ENCODE assay signal across 10 cellular contexts in genomic region chr2:57809230-57809629, GRCh38.
DNase-seq lines count a peak whose midpoint lies in the region; ATAC-seq, FAIRE-seq and TF ChIP-seq lines count a peak whose summit lies in the region.
"Had no signal": no experiment of that assay in that cellular context is flagged by ENCODE, and none has a peak within 500 bp of the region (broad histone marks: within the 10 kb centered on the region; RNA-seq: fewer than 3 reads in every experiment).

No MANE protein-coding gene starts in this region.

- H3K27me3 ChIP-seq in GM12878 (replicated peaks in 1 of 2; ENCODE audit: control insufficient read depth in 2 of 2, insufficient read depth in 2 of 2, low read length in 1 of 2) = no peaks in the 10 kb centered on the region
- H3K27me3 ChIP-seq in MG63 = no peaks in the 10 kb centered on the region

- H3K36me3 ChIP-seq in GM12878 (ENCODE audit: control insufficient read depth in 2 of 2, insufficient read depth in 2 of 2, low read length in 1 of 2) (no peaks in the 10 kb centered on the region), MG63 (no peaks in the 10 kb centered on the region)

- no peaks in the 10 kb centered on the region for H4K20me1 ChIP-seq in GM12878 (ENCODE audit: control insufficient read depth, insufficient read depth)

- no peak overlapping the region for H3K9ac ChIP-seq in GM12878 (ENCODE audit: control insufficient read depth, insufficient read depth, low read length)

- TF ChIP-seq CTCF in GM12878 (IDR thresholded peaks at IDR 0.05 in 2 of 3, conservative IDR thresholded peaks at IDR 0.05 in 1 of 3; ENCODE audit: control insufficient read depth in 2 of 3, extremely low read depth in 1 of 3, insufficient read depth in 1 of 3, low read depth in 3 of 3, low read length in 3 of 3) = no peak

- TF ChIP-seq POLR2A in GM12878 (IDR thresholded peaks at IDR 0.05; ENCODE audit: low read depth, low read length) = no peak

- DNase-seq in GM12878 (ENCODE audit: low read depth, low spot score) = peak; percentile 37
- no peak for DNase-seq in T-helper 9 cell
- no peak for DNase-seq in stimulated activated CD4-positive, alpha-beta T cell treated with anti-CD3 and anti-CD28 coated beads, Interleukin-4, amount 100 ng/mL, for 24 hours
- no peak for DNase-seq in MG63
- DNase-seq: effector CD4-positive, alpha-beta T cell; glutamatergic neuron; SW 1271 had no signal

- TF ChIP-seq EP300 in GM12878 (IDR thresholded peaks at IDR 0.05; ENCODE audit: borderline replicate concordance in 1 of 2, control insufficient read depth in 1 of 2, low read depth in 2 of 2, low read length in 2 of 2) = no peak

- POLR2A ChIA-PET in GM12878 (lab: Charles Lee) = interaction anchor here (1.2 kb wide), 1 partner anchor 86 kb away, joined by 4 read pairs; no protein-coding TSS in a partner anchor

- no peaks in the 10 kb centered on the region; the same call in 2 of the 3 replicates for H3K9me3 ChIP-seq in GM12878 (replicated peaks; ENCODE audit: control insufficient read depth, insufficient read depth, low read length)
- H3K9me3 ChIP-seq in MG63 = no peaks in the 10 kb centered on the region

- peak overlapping the region; percentile 62 for H3K27ac ChIP-seq in GM12878 (ENCODE audit: control insufficient read depth, insufficient read depth)

- RAD21 ChIA-PET in GM12878 (lab: Charles Lee; ENCODE audit: unreplicated experiment) = interaction anchor here (0.6 to 2.8 kb wide), 7 partner anchors 35 to 237 kb away, joined by 3 to 19 read pairs (median 4); partner anchors contain the start of gene VRK2

- SMC1A ChIA-PET in GM12878 (lab: Charles Lee; ENCODE audit: uncharacterized antibody, unreplicated experiment) = interaction anchor here (1.1 to 3.3 kb wide), 9 partner anchors 12 to 215 kb away, joined by 3 to 16 read pairs (median 5); no protein-coding TSS in a partner anchor

- ATAC-seq in GM19025 (IDR thresholded peaks at IDR 0.05; ENCODE audit: low read depth, unreplicated experiment) (peak; percentile 85), GM21619 (IDR thresholded peaks at IDR 0.05; ENCODE audit: unreplicated experiment) (peak; percentile 89), HG03095 (IDR thresholded peaks at IDR 0.05; ENCODE audit: unreplicated experiment) (peak; percentile 92), GM12878 (peak; percentile 92)

- no peak overlapping the region; the same call in 1 of the 2 replicates for H2AFZ ChIP-seq in GM12878 (ENCODE audit: control insufficient read depth, low read depth, low read length)

- peaks cover 8% of the 10 kb centered on the region; the same call in 1 of the 2 replicates for H3K4me1 ChIP-seq in GM12878 (ENCODE audit: control insufficient read depth, insufficient read depth, low read length)

- no TSS peak for BruUV-seq in GM12878 (replicated peaks; lab: Mats Ljungman, UMichigan)

- no peak for FAIRE-seq in GM12878 (lab: Jason Lieb, UNC)

- intact Hi-C loops in GM12878 (cut with micrococcal nuclease; ENCODE audit: unreplicated experiment) = loop anchor here (5.0 kb wide), 1 partner anchor 73 kb away; no protein-coding TSS in a partner anchor

- H3K79me2 ChIP-seq in GM12878 (ENCODE audit: control insufficient read depth, insufficient read depth, low read length) = no peaks in the 10 kb centered on the region

- in situ Hi-C loops in GM12878 (cut with MboI) = no loop called here

- H3K4me3 ChIP-seq in GM12878 = no peak overlapping the region
- H3K4me3 ChIP-seq in MG63 = no peak overlapping the region

- no peak for TF ChIP-seq RAD21 in GM12878 (IDR thresholded peaks at IDR 0.05; ENCODE audit: insufficient read depth, low read depth, low read length)

- CTCF ChIA-PET in GM12878 (lab: Yijun Ruan, JAX) = interaction anchor here (1.1 to 2.5 kb wide), 3 partner anchors 75 to 97 kb away, joined by 3 to 12 read pairs (median 3); no protein-coding TSS in a partner anchor

- peak overlapping the region; percentile 26; the same call in 1 of the 2 replicates for H3K4me2 ChIP-seq in GM12878 (ENCODE audit: control insufficient read depth, insufficient read depth)

TF ChIP-seq in GM12878, 131 proteins besides CTCF, POLR2A, EP300 and RAD21 (continues in another document):
- TF ChIP-seq HDAC6 (IDR thresholded peaks at IDR 0.05; ENCODE audit: unreplicated experiment) (no peak), SREBF2 (IDR thresholded peaks at IDR 0.05; ENCODE audit: low read length) (no peak), WRNIP1 (IDR thresholded peaks at IDR 0.05; ENCODE audit: borderline replicate concordance, low read depth, low read length) (no peak), PML (IDR thresholded peaks at IDR 0.05; ENCODE audit: low read length) (no peak), HCFC1 (IDR thresholded peaks at IDR 0.05; ENCODE audit: low read length) (no peak), USF1 (IDR thresholded peaks at IDR 0.05; ENCODE audit: borderline replicate concordance, extremely low read length, insufficient read depth, low read depth, low read length) (no peak), ETV6 (conservative IDR thresholded peaks at IDR 0.05 in 1 of 2, IDR thresholded peaks at IDR 0.05 in 1 of 2; ENCODE audit: borderline replicate concordance in 1 of 2, low read depth in 1 of 2) (no peak), KDM1A (IDR thresholded peaks at IDR 0.05; ENCODE audit: borderline replicate concordance) (no peak), BMI1 (IDR thresholded peaks at IDR 0.05; ENCODE audit: borderline replicate concordance) (no peak), IRF5 (IDR thresholded peaks at IDR 0.05; ENCODE audit: borderline replicate concordance) (no peak), ATF7 (IDR thresholded peaks at IDR 0.05; ENCODE audit: low read depth) (peak; percentile 96), RAD51 (IDR thresholded peaks at IDR 0.05) (no peak), NRF1 (conservative IDR thresholded peaks at IDR 0.05; ENCODE audit: low read depth, low read length) (no peak), RBBP5 (conservative IDR thresholded peaks at IDR 0.05) (no peak), CBX5 (IDR thresholded peaks at IDR 0.05; ENCODE audit: low read depth) (no peak), YBX1 (IDR thresholded peaks at IDR 0.05) (no peak), POU2F2 (IDR thresholded peaks at IDR 0.05; ENCODE audit: borderline replicate concordance, low read depth, low read length) (no peak), ESRRA (IDR thresholded peaks at IDR 0.05; ENCODE audit: low read length) (no peak)
- TF ChIP-seq, protein P1, sequence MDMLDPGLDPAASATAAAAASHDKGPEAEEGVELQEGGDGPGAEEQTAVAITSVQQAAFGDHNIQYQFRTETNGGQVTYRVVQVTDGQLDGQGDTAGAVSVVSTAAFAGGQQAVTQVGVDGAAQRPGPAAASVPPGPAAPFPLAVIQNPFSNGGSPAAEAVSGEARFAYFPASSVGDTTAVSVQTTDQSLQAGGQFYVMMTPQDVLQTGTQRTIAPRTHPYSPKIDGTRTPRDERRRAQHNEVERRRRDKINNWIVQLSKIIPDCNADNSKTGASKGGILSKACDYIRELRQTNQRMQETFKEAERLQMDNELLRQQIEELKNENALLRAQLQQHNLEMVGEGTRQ (IDR thresholded peaks at IDR 0.05; ENCODE audit: borderline replicate concordance, low read depth, low read length) = no peak
- TF ChIP-seq, protein P2, sequence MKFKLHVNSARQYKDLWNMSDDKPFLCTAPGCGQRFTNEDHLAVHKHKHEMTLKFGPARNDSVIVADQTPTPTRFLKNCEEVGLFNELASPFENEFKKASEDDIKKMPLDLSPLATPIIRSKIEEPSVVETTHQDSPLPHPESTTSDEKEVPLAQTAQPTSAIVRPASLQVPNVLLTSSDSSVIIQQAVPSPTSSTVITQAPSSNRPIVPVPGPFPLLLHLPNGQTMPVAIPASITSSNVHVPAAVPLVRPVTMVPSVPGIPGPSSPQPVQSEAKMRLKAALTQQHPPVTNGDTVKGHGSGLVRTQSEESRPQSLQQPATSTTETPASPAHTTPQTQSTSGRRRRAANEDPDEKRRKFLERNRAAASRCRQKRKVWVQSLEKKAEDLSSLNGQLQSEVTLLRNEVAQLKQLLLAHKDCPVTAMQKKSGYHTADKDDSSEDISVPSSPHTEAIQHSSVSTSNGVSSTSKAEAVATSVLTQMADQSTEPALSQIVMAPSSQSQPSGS (IDR thresholded peaks at IDR 0.05; ENCODE audit: low read length) = peak; percentile 70
